ENCODE assay signal across 23 cellular contexts in the genomic region with DNA sequence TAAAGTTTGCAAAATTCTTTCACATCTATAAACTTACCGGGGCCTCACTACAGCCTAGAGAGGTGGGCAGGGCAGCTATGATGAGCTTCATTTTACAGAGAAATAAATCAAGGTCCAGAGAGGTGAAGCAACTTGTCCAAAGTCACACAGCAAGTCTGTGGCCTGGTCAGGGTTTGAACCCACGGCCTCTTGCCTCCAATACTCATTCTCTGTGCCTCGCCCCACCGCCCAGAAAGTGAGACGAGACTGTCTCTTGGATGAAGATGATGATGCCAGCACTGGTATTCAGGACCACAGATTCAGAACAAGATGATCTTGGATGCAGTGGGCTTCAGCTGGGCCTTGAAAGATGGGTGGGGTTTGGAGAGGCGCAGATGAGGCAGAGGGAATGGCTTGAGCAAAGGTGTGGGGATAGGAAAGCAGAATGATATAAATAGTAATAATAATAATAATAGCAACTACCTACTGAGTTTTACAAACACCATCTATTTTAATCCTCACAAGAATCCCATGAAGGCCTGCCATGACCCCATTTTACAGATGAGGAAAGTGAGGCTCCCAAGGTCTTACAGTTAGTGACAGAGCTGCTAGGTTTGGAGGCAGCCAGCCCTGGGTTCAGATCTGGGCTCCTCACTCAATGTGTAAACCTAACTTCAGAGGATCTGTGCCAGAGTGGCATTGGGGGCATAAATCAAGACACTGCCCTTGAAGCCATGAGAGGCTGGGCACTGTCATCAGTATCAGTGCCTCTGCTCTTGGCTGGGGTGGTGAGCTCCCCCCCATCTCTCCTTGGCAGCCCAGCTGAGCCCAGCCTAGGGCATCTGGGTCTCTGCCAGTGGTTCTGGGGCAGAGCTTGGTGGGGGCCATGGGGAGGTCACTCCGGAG.
"Had no signal": no experiment of that assay in that cellular context is flagged by ENCODE, and none has a peak within 500 bp of the region (broad histone marks: within the 10 kb centered on the region; RNA-seq: fewer than 3 reads in every experiment).

No MANE protein-coding gene starts in this region.

- H3K9me3 Mint-ChIP-seq: activated CD4-positive, alpha-beta memory T cell treated with anti-CD3 and anti-CD28 coated beads for 36 hours; activated CD4-positive, alpha-beta T cell treated with anti-CD3 and anti-CD28 coated beads, Interleukin-2, amount 10 ng/mL, durations not matched to agents 24 days and 14 days; activated T-cell treated with anti-CD3 and anti-CD28 coated beads, Interleukin-2, amount 50 U/mL, for 4 hours; activated T-helper 17 cell treated with anti-CD3 and anti-CD28 coated beads, Interleukin-2, amount 50 U/mL, for 72 hours; neural crest cell; stimulated activated effector memory CD8-positive, alpha-beta T cell treated with anti-CD3 and anti-CD28 coated beads, Interleukin-12 subunit alpha, Interleukin-12 subunit beta, amount 100 ng/mL, for 72 hours had no signal

- ATAC-seq: activated T-cell treated with anti-CD3 and anti-CD28 coated beads, Interleukin-2, amount 50 U/mL, for 4 hours; activated T-helper 17 cell treated with anti-CD3 and anti-CD28 coated beads, Interleukin-2, amount 50 U/mL, for 72 hours; lower lobe of right lung; naive thymus-derived CD8-positive, alpha-beta T cell; stimulated activated effector memory CD8-positive, alpha-beta T cell treated with anti-CD3 and anti-CD28 coated beads, Interleukin-12 subunit alpha, Interleukin-12 subunit beta, amount 100 ng/mL, for 72 hours; T-helper 17 cell; upper lobe of right lung had no signal

- H3K9me3 ChIP-seq: lower lobe of right lung, tibial artery, upper lobe of right lung had no signal

- H3K4me3 Mint-ChIP-seq: activated CD4-positive, alpha-beta memory T cell treated with anti-CD3 and anti-CD28 coated beads for 36 hours; activated CD4-positive, alpha-beta T cell treated with anti-CD3 and anti-CD28 coated beads, Interleukin-2, amount 10 ng/mL, durations not matched to agents 24 days and 14 days; activated T-cell treated with anti-CD3 and anti-CD28 coated beads, Interleukin-2, amount 50 U/mL, for 4 hours; activated T-helper 17 cell treated with anti-CD3 and anti-CD28 coated beads, Interleukin-2, amount 50 U/mL, for 72 hours; naive thymus-derived CD8-positive, alpha-beta T cell; neural crest cell; stimulated activated effector memory CD8-positive, alpha-beta T cell treated with anti-CD3 and anti-CD28 coated beads, Interleukin-12 subunit alpha, Interleukin-12 subunit beta, amount 100 ng/mL, for 72 hours; T-helper 17 cell had no signal

- H3K4me1 ChIP-seq: breast epithelium, heart left ventricle, lower lobe of right lung, stomach, tibial artery, upper lobe of right lung had no signal

- H3K27ac ChIP-seq: breast epithelium, heart left ventricle, lower lobe of right lung, skin epidermis, stomach, tibial artery, upper lobe of right lung had no signal

- H3K27me3 ChIP-seq: breast epithelium had no signal

- FAIRE-seq: endothelial cell of umbilical vein had no signal

- H3K36me3 Mint-ChIP-seq: activated CD4-positive, alpha-beta memory T cell treated with anti-CD3 and anti-CD28 coated beads for 36 hours; naive thymus-derived CD8-positive, alpha-beta T cell had no signal

- H3K27ac Mint-ChIP-seq: activated CD4-positive, alpha-beta memory T cell treated with anti-CD3 and anti-CD28 coated beads for 36 hours; activated CD4-positive, alpha-beta T cell treated with anti-CD3 and anti-CD28 coated beads, Interleukin-2, amount 10 ng/mL, durations not matched to agents 24 days and 14 days; activated T-helper 17 cell treated with anti-CD3 and anti-CD28 coated beads, Interleukin-2, amount 50 U/mL, for 72 hours; naive thymus-derived CD8-positive, alpha-beta T cell; stimulated activated effector memory CD8-positive, alpha-beta T cell treated with anti-CD3 and anti-CD28 coated beads, Interleukin-12 subunit alpha, Interleukin-12 subunit beta, amount 100 ng/mL, for 72 hours; T-helper 17 cell had no signal

- H3K4me3 ChIP-seq: breast epithelium, heart left ventricle, lower lobe of right lung, skin epidermis, stomach, tibial artery, upper lobe of right lung had no signal

- H3K36me3 ChIP-seq: breast epithelium, heart left ventricle, lower lobe of right lung, stomach, tibial artery, upper lobe of right lung had no signal

- DNase-seq: activated CD4-positive, alpha-beta memory T cell treated with anti-CD3 and anti-CD28 coated beads for 36 hours; activated CD4-positive, alpha-beta T cell treated with anti-CD3 and anti-CD28 coated beads, Interleukin-2, amount 10 ng/mL, durations not matched to agents 24 days and 14 days; activated CD4-positive, CD25-positive, alpha-beta regulatory T cell treated with anti-CD3 and anti-CD28 coated beads, Interleukin-2, amount 50 U/mL, for 72 hours; activated gamma-delta T cell treated with Interleukin-2 at 50 U/mL for 16 hours; activated naive CD4-positive, alpha-beta T cell treated with anti-CD3 and anti-CD28 coated beads, Interleukin-2, amount 50 U/mL, for 16 hours; activated T-cell treated with anti-CD3 and anti-CD28 coated beads, Interleukin-2, amount 50 U/mL, for 4 hours; central memory CD4-positive, alpha-beta T cell; heart left ventricle; lower lobe of right lung; mesenchymal stem cell; naive thymus-derived CD8-positive, alpha-beta T cell; occipital lobe; stimulated activated CD4-positive, alpha-beta T cell treated with anti-CD3 and anti-CD28 coated beads, Interleukin-4, amount 100 ng/mL, for 24 hours; stomach; T-helper 17 cell; tibial artery; upper lobe of right lung had no signal

- H3K4me1 Mint-ChIP-seq: activated CD4-positive, alpha-beta T cell treated with anti-CD3 and anti-CD28 coated beads, Interleukin-2, amount 10 ng/mL, durations not matched to agents 24 days and 14 days; activated T-helper 17 cell treated with anti-CD3 and anti-CD28 coated beads, Interleukin-2, amount 50 U/mL, for 72 hours; neural crest cell; T-helper 17 cell had no signal
